1 cellular context compared by ENCODE assay signal in the genomic region with DNA sequence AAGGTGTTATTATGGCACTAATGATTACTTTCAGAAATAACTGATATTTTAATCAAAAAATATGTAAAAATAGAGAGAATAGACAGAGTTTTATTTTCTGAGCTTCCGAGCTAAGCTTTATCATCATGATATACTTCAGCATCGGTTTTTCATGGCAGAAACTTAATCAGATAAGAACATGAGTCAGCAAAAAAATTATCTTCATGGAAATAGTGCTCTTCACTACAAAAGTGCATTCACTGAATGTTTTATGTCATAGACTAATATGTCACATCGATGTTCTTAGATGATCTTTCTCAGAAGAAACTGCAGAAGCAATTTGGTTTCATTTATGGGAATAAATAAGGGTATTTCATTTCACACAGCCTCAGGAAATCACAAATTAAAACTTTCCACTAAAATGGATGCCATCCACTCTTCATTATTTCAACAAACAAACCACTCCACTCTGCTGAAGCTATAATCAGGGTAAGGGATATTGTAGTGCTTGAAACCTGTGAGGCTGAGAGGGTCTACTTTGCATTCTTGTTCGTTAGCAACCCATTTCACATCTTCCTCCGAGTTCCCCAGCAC.
A peak's percentile ranks its signal among the peaks of the same experiment; 100 is the strongest.
TF ChIP-seq lines count a peak whose summit lies in the region.

No MANE protein-coding gene starts in this region.

TF ChIP-seq in HepG2, 621 proteins besides CTCF, POLR2A, EP300 and RAD21 (continued from another document):
- TF ChIP-seq, protein P1, sequence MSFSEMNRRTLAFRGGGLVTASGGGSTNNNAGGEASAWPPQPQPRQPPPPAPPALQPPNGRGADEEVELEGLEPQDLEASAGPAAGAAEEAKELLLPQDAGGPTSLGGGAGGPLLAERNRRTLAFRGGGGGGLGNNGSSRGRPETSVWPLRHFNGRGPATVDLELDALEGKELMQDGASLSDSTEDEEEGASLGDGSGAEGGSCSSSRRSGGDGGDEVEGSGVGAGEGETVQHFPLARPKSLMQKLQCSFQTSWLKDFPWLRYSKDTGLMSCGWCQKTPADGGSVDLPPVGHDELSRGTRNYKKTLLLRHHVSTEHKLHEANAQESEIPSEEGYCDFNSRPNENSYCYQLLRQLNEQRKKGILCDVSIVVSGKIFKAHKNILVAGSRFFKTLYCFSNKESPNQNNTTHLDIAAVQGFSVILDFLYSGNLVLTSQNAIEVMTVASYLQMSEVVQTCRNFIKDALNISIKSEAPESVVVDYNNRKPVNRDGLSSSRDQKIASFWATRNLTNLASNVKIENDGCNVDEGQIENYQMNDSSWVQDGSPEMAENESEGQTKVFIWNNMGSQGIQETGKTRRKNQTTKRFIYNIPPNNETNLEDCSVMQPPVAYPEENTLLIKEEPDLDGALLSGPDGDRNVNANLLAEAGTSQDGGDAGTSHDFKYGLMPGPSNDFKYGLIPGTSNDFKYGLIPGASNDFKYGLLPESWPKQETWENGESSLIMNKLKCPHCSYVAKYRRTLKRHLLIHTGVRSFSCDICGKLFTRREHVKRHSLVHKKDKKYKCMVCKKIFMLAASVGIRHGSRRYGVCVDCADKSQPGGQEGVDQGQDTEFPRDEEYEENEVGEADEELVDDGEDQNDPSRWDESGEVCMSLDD (CRISPR knock-in tag; IDR thresholded peaks at IDR 0.05; ENCODE audit: borderline replicate concordance): no peak
- TF ChIP-seq JUND (CRISPR knock-in tag; IDR thresholded peaks at IDR 0.05) (no peak), NAIF1 (CRISPR knock-in tag; IDR thresholded peaks at IDR 0.05; ENCODE audit: borderline replicate concordance) (no peak), HMG20B (CRISPR knock-in tag; conservative IDR thresholded peaks at IDR 0.05) (no peak), MAFF (IDR thresholded peaks at IDR 0.05; ENCODE audit: low read depth, low read length) (peak; percentile 94), ZC3H13 (CRISPR knock-in tag; IDR thresholded peaks at IDR 0.05) (no peak), FOXP1 (IDR thresholded peaks at IDR 0.05) (no peak), FOXP1 (CRISPR knock-in tag; IDR thresholded peaks at IDR 0.05) (no peak), SOX5 (CRISPR knock-in tag; IDR thresholded peaks at IDR 0.05; ENCODE audit: borderline replicate concordance) (no peak), KLF13 (CRISPR knock-in tag; IDR thresholded peaks at IDR 0.05) (no peak)
- TF ChIP-seq, protein P2, sequence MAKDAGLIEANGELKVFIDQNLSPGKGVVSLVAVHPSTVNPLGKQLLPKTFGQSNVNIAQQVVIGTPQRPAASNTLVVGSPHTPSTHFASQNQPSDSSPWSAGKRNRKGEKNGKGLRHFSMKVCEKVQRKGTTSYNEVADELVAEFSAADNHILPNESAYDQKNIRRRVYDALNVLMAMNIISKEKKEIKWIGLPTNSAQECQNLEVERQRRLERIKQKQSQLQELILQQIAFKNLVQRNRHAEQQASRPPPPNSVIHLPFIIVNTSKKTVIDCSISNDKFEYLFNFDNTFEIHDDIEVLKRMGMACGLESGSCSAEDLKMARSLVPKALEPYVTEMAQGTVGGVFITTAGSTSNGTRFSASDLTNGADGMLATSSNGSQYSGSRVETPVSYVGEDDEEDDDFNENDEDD (CRISPR knock-in tag; IDR thresholded peaks at IDR 0.05; ENCODE audit: borderline replicate concordance): no peak
